ENCODE assay signal across 1 cellular context in genomic region chr11:46330887-46331652, GRCh38.
TF ChIP-seq lines count a peak whose summit lies in the region.

No MANE protein-coding gene starts in this region.

TF ChIP-seq in GM23338, 12 proteins besides CTCF, POLR2A, EP300 and RAD21 (continued from another document):
- TF ChIP-seq ZNF462 (CRISPR knock-in tag; IDR thresholded peaks at IDR 0.05), result no peak
